29 cellular contexts compared by ENCODE assay signal in genomic region chr15:87575896-87576295, GRCh38.
"Had no signal": no experiment of that assay in that cellular context is flagged by ENCODE, and none has a peak within 500 bp of the region (broad histone marks: within the 10 kb centered on the region; RNA-seq: fewer than 3 reads in every experiment).

No MANE protein-coding gene starts in this region.

- H3K27ac Mint-ChIP-seq: activated CD4-positive, alpha-beta T cell treated with anti-CD3 and anti-CD28 coated beads, Interleukin-2, amount 10 ng/mL, durations not matched to agents 24 days and 14 days; activated CD8-positive, alpha-beta T cell treated with anti-CD3 and anti-CD28 coated beads for 36 hours; activated naive CD4-positive, alpha-beta T cell treated with anti-CD3 and anti-CD28 coated beads, Interleukin-2, amount 50 U/mL, for 24 hours; activated naive CD8-positive, alpha-beta T cell treated with anti-CD3 and anti-CD28 coated beads, Interleukin-2, amount 10 ng/mL, durations not matched to agents 7 days and 5 days; activated T-cell treated with anti-CD3 and anti-CD28 coated beads, Interleukin-2, amount 50 U/mL, for 72 hours; activated T-helper 2 cell treated with anti-CD3 and anti-CD28 coated beads, Interferon-gamma antibody, Interleukin-2, Interleukin-4, amounts not matched to agents 10 μg/mL and 5 μg/mL and 100 μg/mL, durations not matched to agents 14 hours and 24 hours and 36 hours had no signal

- H3K4me1 Mint-ChIP-seq: activated CD4-positive, alpha-beta T cell treated with anti-CD3 and anti-CD28 coated beads, Interleukin-2, amount 10 ng/mL, durations not matched to agents 24 days and 14 days; activated naive CD4-positive, alpha-beta T cell treated with anti-CD3 and anti-CD28 coated beads, Interleukin-2, amount 50 U/mL, for 24 hours; activated naive CD8-positive, alpha-beta T cell treated with anti-CD3 and anti-CD28 coated beads, Interleukin-2, amount 10 ng/mL, durations not matched to agents 7 days and 5 days had no signal

- H3K27me3 Mint-ChIP-seq: activated CD4-positive, alpha-beta T cell treated with anti-CD3 and anti-CD28 coated beads, Interleukin-2, amount 10 ng/mL, durations not matched to agents 24 days and 14 days; activated CD8-positive, alpha-beta T cell treated with anti-CD3 and anti-CD28 coated beads for 36 hours; activated naive CD4-positive, alpha-beta T cell treated with anti-CD3 and anti-CD28 coated beads, Interleukin-2, amount 50 U/mL, for 24 hours had no signal

- H3K9me3 Mint-ChIP-seq: activated CD4-positive, alpha-beta T cell treated with anti-CD3 and anti-CD28 coated beads, Interleukin-2, amount 10 ng/mL, durations not matched to agents 24 days and 14 days; activated CD8-positive, alpha-beta T cell treated with anti-CD3 and anti-CD28 coated beads for 36 hours; activated naive CD4-positive, alpha-beta T cell treated with anti-CD3 and anti-CD28 coated beads, Interleukin-2, amount 50 U/mL, for 24 hours; activated naive CD8-positive, alpha-beta T cell treated with anti-CD3 and anti-CD28 coated beads, Interleukin-2, amount 10 ng/mL, durations not matched to agents 7 days and 5 days; activated T-cell treated with anti-CD3 and anti-CD28 coated beads, Interleukin-2, amount 50 U/mL, for 72 hours; activated T-helper 2 cell treated with anti-CD3 and anti-CD28 coated beads, Interferon-gamma antibody, Interleukin-2, Interleukin-4, amounts not matched to agents 10 μg/mL and 5 μg/mL and 100 μg/mL, durations not matched to agents 14 hours and 24 hours and 36 hours had no signal

- DNase-seq: activated CD4-positive, alpha-beta T cell treated with anti-CD3 and anti-CD28 coated beads, Interleukin-2, amount 10 ng/mL, durations not matched to agents 24 days and 14 days; activated CD4-positive, alpha-beta T cell treated with anti-CD3 and anti-CD28 coated beads, Interleukin-2, amount 50 U/mL, for 4 hours; activated CD8-positive, alpha-beta T cell treated with anti-CD3 and anti-CD28 coated beads for 36 hours; activated gamma-delta T cell; activated naive CD4-positive, alpha-beta T cell treated with Interleukin-2 at 50 U/mL for 16 hours; activated naive CD8-positive, alpha-beta T cell treated with anti-CD3 and anti-CD28 coated beads, Interleukin-2, amount 10 ng/mL, durations not matched to agents 7 days and 5 days; activated T-cell treated with anti-CD3 and anti-CD28 coated beads, Interleukin-2, amount 50 U/mL, for 1 hour; activated T-cell treated with anti-CD3 and anti-CD28 coated beads, Interleukin-2, amount 50 U/mL, for 72 hours; amygdala; body of pancreas; caudate nucleus; cerebellar nuclear complex; Kasumi-1; KG1; MG63; NCI-H1092; NCI-H1417 treated with DMSO at 0.1 percent for 48 hours; NCI-H1694; NCI-H1930; NCI-H2081 treated with DMSO at 0.1 percent for 48 hours; NCI-H510A treated with DMSO at 0.1 percent for 48 hours; NCI-H69; NK-92 treated with Interleukin-12 subunit alpha and Interleukin-12 subunit beta, amount 100 ng/mL, for 24 hours; SIG-M5; SW 1271; T1000 had no signal

- ATAC-seq: activated CD8-positive, alpha-beta T cell treated with anti-CD3 and anti-CD28 coated beads for 36 hours; activated T-cell treated with anti-CD3 and anti-CD28 coated beads, Interleukin-2, amount 50 U/mL, for 72 hours; body of pancreas; Right ventricle myocardium inferior had no signal

- H3K36me3 Mint-ChIP-seq: activated naive CD4-positive, alpha-beta T cell treated with anti-CD3 and anti-CD28 coated beads, Interleukin-2, amount 50 U/mL, for 24 hours; activated naive CD8-positive, alpha-beta T cell treated with anti-CD3 and anti-CD28 coated beads, Interleukin-2, amount 10 ng/mL, durations not matched to agents 7 days and 5 days had no signal

- H3K4me3 Mint-ChIP-seq: activated CD4-positive, alpha-beta T cell treated with anti-CD3 and anti-CD28 coated beads, Interleukin-2, amount 10 ng/mL, durations not matched to agents 24 days and 14 days; activated CD8-positive, alpha-beta T cell treated with anti-CD3 and anti-CD28 coated beads for 36 hours; activated naive CD4-positive, alpha-beta T cell treated with anti-CD3 and anti-CD28 coated beads, Interleukin-2, amount 50 U/mL, for 24 hours; activated naive CD8-positive, alpha-beta T cell treated with anti-CD3 and anti-CD28 coated beads, Interleukin-2, amount 10 ng/mL, durations not matched to agents 7 days and 5 days; activated T-cell treated with anti-CD3 and anti-CD28 coated beads, Interleukin-2, amount 50 U/mL, for 72 hours had no signal
